16 cellular contexts compared by ENCODE assay signal in the genomic region with DNA sequence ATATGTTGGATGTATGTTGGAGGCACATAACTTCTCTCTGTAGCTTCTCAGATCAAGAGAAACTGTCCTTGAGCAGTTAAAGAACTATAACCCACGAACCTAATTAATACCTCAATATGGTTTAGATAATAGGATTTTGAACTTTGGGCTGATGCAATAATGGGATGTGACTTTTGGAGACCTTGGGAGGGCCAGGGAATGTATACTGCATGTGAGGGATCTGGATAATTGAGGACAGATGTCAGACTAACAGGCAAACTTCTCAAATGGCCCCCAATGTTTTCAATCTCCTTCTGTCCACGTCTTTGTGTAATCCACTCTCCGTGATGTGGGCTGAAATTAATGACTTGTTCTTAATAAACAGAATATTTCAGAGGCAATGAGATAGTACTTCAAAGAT.
DNase-seq lines count a peak whose midpoint lies in the region; TF ChIP-seq lines count a peak whose summit lies in the region.
"Had no signal": no experiment of that assay in that cellular context is flagged by ENCODE, and none has a peak within 500 bp of the region (broad histone marks: within the 10 kb centered on the region; RNA-seq: fewer than 3 reads in every experiment).

No MANE protein-coding gene starts in this region.

- H3K79me1 ChIP-seq in H9 (ENCODE audit: insufficient read depth, low read depth, low read length, poor library complexity, severe bottlenecking) = no peaks in the 10 kb centered on the region

- no peak overlapping the region for H4K91ac ChIP-seq in H9 (ENCODE audit: insufficient read length, low read depth, low read length)

- no peaks in the 10 kb centered on the region for H4K20me1 ChIP-seq in H9 (ENCODE audit: control insufficient read depth, insufficient read depth, insufficient read length)
- H4K20me1 ChIP-seq in Karpas-422 (ENCODE audit: insufficient read depth, low read depth, low read length) = no peaks in the 10 kb centered on the region
- H4K20me1 ChIP-seq in smooth muscle cell (ENCODE audit: low read depth) = no peaks in the 10 kb centered on the region

- H3K27ac Mint-ChIP-seq in H9 = 0 out of 7 replicates have a peak overlapping the region, but pooled peaks of 1 of the 3 experiments have one; percentile 38
- H3K27ac Mint-ChIP-seq: B cell; CD8-positive, alpha-beta T cell had no signal

- H3T11ph ChIP-seq in H9 (ENCODE audit: low read length) = no peak overlapping the region

- H3K9ac ChIP-seq in H9 (ENCODE audit: extremely low read depth, insufficient read length, low read length) = no peak overlapping the region
- H3K9ac ChIP-seq in Karpas-422 (ENCODE audit: low read length) = no peak overlapping the region
- no peak overlapping the region for H3K9ac ChIP-seq in smooth muscle cell (ENCODE audit: low read depth)
- H3K9ac ChIP-seq: GM23248 had no signal

- H3K9me3 ChIP-seq in H9 (ENCODE audit: control insufficient read depth, low read depth, low read length) = no peaks in the 10 kb centered on the region
- peaks cover 10% of the 10 kb centered on the region; the same call in 1 of the 2 replicates for H3K9me3 ChIP-seq in Karpas-422 (ENCODE audit: low read length)
- no peaks in the 10 kb centered on the region for H3K9me3 ChIP-seq in smooth muscle cell (replicated peaks; ENCODE audit: low read depth)

- H3K4me1 Mint-ChIP-seq in H9 = peaks cover 15 to 18% of the 10 kb centered on the region in 2 experiments
- H3K4me1 Mint-ChIP-seq: B cell had no signal

- H3F3A ChIP-seq in smooth muscle cell (ENCODE audit: low read depth) = no peaks in the 10 kb centered on the region

- DNase-seq in H9 = no peak
- DNase-seq in Karpas-422 = peak; percentile 23
- peak; percentile 50 for DNase-seq in fibroblast of gingiva (ENCODE audit: low read depth)
- no peak for DNase-seq in smooth muscle cell (lab: John Stamatoyannopoulos, UW; ENCODE audit: unreplicated experiment)
- no peak for DNase-seq in hippocampal formation (lab: John Stamatoyannopoulos, UW)
- no peak for DNase-seq in inferior parietal cortex (ENCODE audit: extremely low spot score)
- no peak for DNase-seq in NCI-H1105 treated with DMSO at 0.1 percent for 48 hours (lab: John Stamatoyannopoulos, UW)
- DNase-seq: CD8-positive, alpha-beta T cell; COR-L47; DMS153; DMS79 treated with DMSO at 0.1 percent for 48 hours; EL; GM23248; H7 had no signal

- no peak overlapping the region for H2BK12ac ChIP-seq in H9 (ENCODE audit: insufficient read length, low read depth, low read length)

- H2BK20ac ChIP-seq in H9 (ENCODE audit: low read depth, low read length, poor library complexity, severe bottlenecking) = peak overlapping the region; percentile 26

- no peaks in the 10 kb centered on the region for H3K9me2 ChIP-seq in Karpas-422 (replicated peaks; ENCODE audit: insufficient read depth, low read length)

- H3K27me3 ChIP-seq in H9 (ENCODE audit: insufficient read depth, low read length) (no peaks in the 10 kb centered on the region), Karpas-422 (ENCODE audit: low read length) (no peaks in the 10 kb centered on the region), smooth muscle cell (ENCODE audit: low read depth) (no peaks in the 10 kb centered on the region)

- no peak overlapping the region for H3K14ac ChIP-seq in H9 (ENCODE audit: insufficient read depth, low read length)

- H2BK5ac ChIP-seq in H9 (ENCODE audit: insufficient read length, low read length) = no peak overlapping the region

- no peak overlapping the region for H3K4ac ChIP-seq in H9 (ENCODE audit: low read depth, low read length)

- no peaks in the 10 kb centered on the region for H3K36me3 ChIP-seq in Karpas-422 (ENCODE audit: insufficient read depth, low read length)
- no peaks in the 10 kb centered on the region for H3K36me3 ChIP-seq in smooth muscle cell (ENCODE audit: low read depth)

- H3K4me3 Mint-ChIP-seq in H9 = no peak overlapping the region
- H3K4me3 Mint-ChIP-seq: B cell; CD8-positive, alpha-beta T cell had no signal

- no peak for TF ChIP-seq CTCF in H9 (conservative IDR thresholded peaks at IDR 0.05)
- no peak for TF ChIP-seq CTCF in smooth muscle cell (IDR thresholded peaks at IDR 0.05; ENCODE audit: borderline replicate concordance, insufficient read depth, poor library complexity, severe bottlenecking)

- H3K4me3 ChIP-seq in Karpas-422 (ENCODE audit: low read length) = no peak overlapping the region
- H3K4me3 ChIP-seq in smooth muscle cell = no peak overlapping the region
- H3K4me3 ChIP-seq: GM23248 had no signal

- H2BK15ac ChIP-seq in H9 (ENCODE audit: low read depth, low read length) = no peak overlapping the region

- H2BK120ac ChIP-seq in H9 (ENCODE audit: low read depth, low read length, poor library complexity, severe bottlenecking) = no peak overlapping the region

- H3K18ac ChIP-seq in H9 (ENCODE audit: insufficient read length, low read depth, low read length) = no peak overlapping the region

- H3K23ac ChIP-seq in H9 (ENCODE audit: insufficient read length, low read depth, low read length) = no peak overlapping the region

- no peak overlapping the region for H2AFZ ChIP-seq in H9 (ENCODE audit: low read length)
- no peak overlapping the region for H2AFZ ChIP-seq in Karpas-422 (ENCODE audit: low read length)
- peak overlapping the region; percentile 66 for H2AFZ ChIP-seq in smooth muscle cell (ENCODE audit: low read depth)
- H2AFZ ChIP-seq: GM23248 had no signal

- no peak overlapping the region for H4K5ac ChIP-seq in H9 (ENCODE audit: insufficient read length, low read depth, low read length)

- no peak overlapping the region for H3K56ac ChIP-seq in H9 (ENCODE audit: insufficient read length, low read depth, low read length)

- H3K4me1 ChIP-seq in H9 (ENCODE audit: insufficient read depth, low read length) (no peaks in the 10 kb centered on the region; the same call in 1 of the 2 replicates), Karpas-422 (ENCODE audit: low read length) (no peaks in the 10 kb centered on the region), smooth muscle cell (ENCODE audit: low read depth) (no peaks in the 10 kb centered on the region)

- no peaks in the 10 kb centered on the region; a peak in 1 of 7 replicates for H3K36me3 Mint-ChIP-seq in H9 (ENCODE audit: insufficient read depth in 1 of 3, low read depth in 3 of 3)
- H3K36me3 Mint-ChIP-seq: CD8-positive, alpha-beta T cell had no signal

- H3K4me2 ChIP-seq in H9 (ENCODE audit: insufficient read depth, insufficient read length, low read length) (no peak overlapping the region), Karpas-422 (ENCODE audit: low read depth, low read length, poor library complexity, severe bottlenecking) (no peak overlapping the region), smooth muscle cell (no peak overlapping the region)

- H3K27ac ChIP-seq in H9 (ENCODE audit: insufficient read length, low read depth, low read length) (no peak overlapping the region), Karpas-422 (ENCODE audit: low read length) (no peak overlapping the region), smooth muscle cell (ENCODE audit: low read depth) (no peak overlapping the region)
- H3K27ac ChIP-seq: C4-2B, GM23248 had no signal

- H4K8ac ChIP-seq in H9 (replicated peaks; ENCODE audit: insufficient read length, low read depth, low read length) = no peak overlapping the region

- WGBS in H9 (ENCODE audit: extremely low coverage, insufficient read length, low lambda C conversion rate) = no CpG with 5 or more reads among the region's 3 CpGs
- WGBS in smooth muscle cell (ENCODE audit: low lambda C conversion rate) = 80% methylated on average over 3 of the region's 3 CpGs

- no peaks in the 10 kb centered on the region for H3K23me2 ChIP-seq in H9 (ENCODE audit: insufficient read length, low read depth, low read length, poor library complexity, severe bottlenecking)

- H2AK5ac ChIP-seq in H9 (ENCODE audit: insufficient read length, low read length) = no peak overlapping the region

- H3K9me3 Mint-ChIP-seq in H9 = no peaks in the 10 kb centered on the region

- H3K79me2 ChIP-seq in H9 (ENCODE audit: insufficient read depth, low read length) = no peaks in the 10 kb centered on the region
- H3K79me2 ChIP-seq in Karpas-422 (ENCODE audit: low read length) = no peaks in the 10 kb centered on the region
- no peaks in the 10 kb centered on the region for H3K79me2 ChIP-seq in smooth muscle cell (ENCODE audit: low read depth)

- H3K27me3 Mint-ChIP-seq in H9 (ENCODE audit: low read depth) = no peaks in the 10 kb centered on the region
- H3K27me3 Mint-ChIP-seq: B cell had no signal

Comparison
In these comparisons a context has a peak if more than half of its experiments do, and no peak if none do; other contexts are left out.
1. DNase-seq: peak in Karpas-422 (single experiment) and fibroblast of gingiva (single experiment); none in H9 (single experiment), smooth muscle cell (single experiment), hippocampal formation (0 of 2), inferior parietal cortex (single experiment) and NCI-H1105 treated with DMSO at 0.1 percent for 48 hours (single experiment).